ENCODE assay signal across 22 cellular contexts in the genomic region with DNA sequence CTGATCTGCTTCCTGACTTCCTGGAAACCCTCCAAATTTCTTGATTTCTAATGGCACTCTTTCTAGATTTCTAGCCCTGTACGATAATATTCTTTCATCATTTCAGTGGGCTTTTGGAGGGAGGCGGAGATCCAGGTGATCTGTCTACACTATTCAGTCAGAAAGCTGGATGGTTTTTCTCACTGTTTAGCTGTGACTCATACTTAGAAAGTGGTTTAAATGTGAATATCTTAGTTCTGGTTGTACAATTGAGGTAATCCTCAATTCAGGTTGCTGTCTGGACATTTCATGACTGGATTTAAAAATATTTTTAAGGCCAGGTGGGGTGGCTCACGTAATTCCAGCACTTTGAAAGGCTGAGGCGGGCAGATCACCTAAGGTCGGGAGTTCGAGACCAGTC. TPM values are rescaled to one million over a fixed set of nuclear protein-coding genes. Genes with fewer than 3 reads are reported as not detected.
DNase-seq lines count a peak whose midpoint lies in the region; ATAC-seq and TF ChIP-seq lines count a peak whose summit lies in the region.
"Had no signal": no experiment of that assay in that cellular context is flagged by ENCODE, and none has a peak within 500 bp of the region (broad histone marks: within the 10 kb centered on the region; RNA-seq: fewer than 3 reads in every experiment).

No MANE protein-coding gene starts in this region.

- CTCF ChIA-PET in SK-N-SH (lab: Yijun Ruan, JAX), result no interaction called here

- ATAC-seq in activated T-cell treated with anti-CD3 and anti-CD28 coated beads, Interleukin-2, amount 50 U/mL, for 72 hours (replicated peaks in 1 of 2), result peak; percentile 50 to 52
- peak; percentile 82 for ATAC-seq in stimulated activated naive CD8-positive, alpha-beta T cell treated with anti-CD3 and anti-CD28 coated beads, Interleukin-15, amount 100 ng/mL, for 72 hours
- ATAC-seq: HCT116 had no signal

- TF ChIP-seq RAD21 in SK-N-SH (IDR thresholded peaks at IDR 0.05; ENCODE audit: low read length), result no peak

- TF ChIP-seq CTCF in SK-N-SH (IDR thresholded peaks at IDR 0.05), result no peak

- H3K9me3 ChIP-seq in GM23248 (ENCODE audit: low read depth) (no peaks in the 10 kb centered on the region), SK-N-SH (no peaks in the 10 kb centered on the region)

- H3K4me1 ChIP-seq in GM23248 (ENCODE audit: insufficient read depth), result no peaks in the 10 kb centered on the region
- H3K4me1 ChIP-seq in SK-N-SH (ENCODE audit: control insufficient read depth in 1 of 2, insufficient read depth in 2 of 2, low read depth in 1 of 2, low read length in 1 of 2), result no peaks in the 10 kb centered on the region

- POLR2A ChIA-PET in SK-N-SH (lab: Yijun Ruan, JAX), result interaction anchor here (1.1 to 1.4 kb wide), 2 partner anchors 20 to 22 kb away, joined by 3 read pairs; a partner anchor contains a TSS

- H3K9me2 ChIP-seq in GM23248 (ENCODE audit: insufficient read depth) (no peaks in the 10 kb centered on the region), SK-N-SH (no peaks in the 10 kb centered on the region)

- WGBS in GM23248 (ENCODE audit: low coverage in 1 of 2, low lambda C conversion rate in 2 of 2, missing lambda C conversion rate in 2 of 2), 2 experiments, result 92 to 95% methylated on average over 6 of the region's 6 CpGs
- 90% methylated on average over 6 of the region's 6 CpGs for WGBS in SK-N-SH (ENCODE audit: low lambda C conversion rate)

- H3K9me3 Mint-ChIP-seq in activated T-cell treated with anti-CD3 and anti-CD28 coated beads, Interleukin-2, amount 50 U/mL, for 72 hours, result no peaks in the 10 kb centered on the region
- H3K9me3 Mint-ChIP-seq in stimulated activated naive CD8-positive, alpha-beta T cell treated with anti-CD3 and anti-CD28 coated beads, Interleukin-15, amount 100 ng/mL, for 72 hours, result no peaks in the 10 kb centered on the region

- H3K36me3 Mint-ChIP-seq in activated T-cell treated with anti-CD3 and anti-CD28 coated beads, Interleukin-2, amount 50 U/mL, for 72 hours (ENCODE audit: insufficient read depth in 2 of 2), result peaks cover 6 to 46% of the 10 kb centered on the region in 2 donors

- peak overlapping the region; percentile 9 for H3K27ac Mint-ChIP-seq in activated T-cell treated with anti-CD3 and anti-CD28 coated beads, Interleukin-2, amount 50 U/mL, for 72 hours
- no peak overlapping the region for H3K27ac Mint-ChIP-seq in stimulated activated naive CD8-positive, alpha-beta T cell treated with anti-CD3 and anti-CD28 coated beads, Interleukin-15, amount 100 ng/mL, for 72 hours
- H3K27ac Mint-ChIP-seq: B cell had no signal

- H3K79me2 ChIP-seq in GM23248 (ENCODE audit: insufficient read depth) (peaks cover 20% of the 10 kb centered on the region), SK-N-SH (ENCODE audit: insufficient read depth) (peaks cover 4% of the 10 kb centered on the region; the same call in 1 of the 2 replicates)

- in situ Hi-C loops in GM23248 (cut with MboI), result no loop called here

- H3K4me1 Mint-ChIP-seq in activated T-cell treated with anti-CD3 and anti-CD28 coated beads, Interleukin-2, amount 50 U/mL, for 72 hours (ENCODE audit: low read depth), result peaks cover 15% of the 10 kb centered on the region
- H3K4me1 Mint-ChIP-seq in stimulated activated naive CD8-positive, alpha-beta T cell treated with anti-CD3 and anti-CD28 coated beads, Interleukin-15, amount 100 ng/mL, for 72 hours, result peaks cover 20% of the 10 kb centered on the region

- H2AFZ ChIP-seq in GM23248 (no peak overlapping the region), SK-N-SH (ENCODE audit: low read depth) (no peak overlapping the region)
- H2AFZ ChIP-seq: PC-9 had no signal

- no peaks in the 10 kb centered on the region for H3K27me3 ChIP-seq in GM23248 (replicated peaks; ENCODE audit: insufficient read depth)
- H3K27me3 ChIP-seq in SK-N-SH (ENCODE audit: insufficient read depth), result no peaks in the 10 kb centered on the region

- H3K27ac ChIP-seq in GM23248 (no peak overlapping the region), SK-N-SH (ENCODE audit: low read depth in 2 of 2, low read length in 1 of 2) (no peak overlapping the region)
- H3K27ac ChIP-seq: PC-9 had no signal

- no peak for DNase-seq in activated T-cell treated with anti-CD3 and anti-CD28 coated beads, Interleukin-2, amount 50 U/mL, for 72 hours
- DNase-seq in activated T-cell treated with anti-CD3 and anti-CD28 coated beads, Interleukin-2, amount 50 U/mL, for 1 hour, result no peak
- DNase-seq in GM23248, result peak; percentile 5
- DNase-seq in kidney tubule cell (ENCODE audit: low spot score), result peak; percentile 2
- DNase-seq in stimulated activated naive CD8-positive, alpha-beta T cell treated with anti-CD3 and anti-CD28 coated beads, Interleukin-15, amount 100 ng/mL, for 72 hours, result no peak
- no peak for DNase-seq in SK-N-SH
- DNase-seq in head of caudate nucleus, result no peak
- DNase-seq: CD4-positive, CD25-positive, alpha-beta regulatory T cell; DMS79 treated with DMSO at 0.1 percent for 48 hours; GOT3; KBM-7; MM.1S; NCI-H1048; NCI-H1436 treated with DMSO at 0.1 percent for 48 hours; NCI-H1930; NCI-H2227 treated with DMSO at 0.1 percent for 48 hours; NCI-H510A; PC-9; RPMI8226; SHP77 had no signal

- H3K36me3 ChIP-seq in GM23248 (ENCODE audit: low read depth), result peaks cover 27% of the 10 kb centered on the region
- peaks cover 19 to 37% of the 10 kb centered on the region in 2 experiments for H3K36me3 ChIP-seq in SK-N-SH (replicated peaks in 1 of 2; ENCODE audit: control insufficient read depth in 1 of 2, insufficient read depth in 2 of 2, low read length in 1 of 2)

- intact Hi-C loops in head of caudate nucleus (cut with DNase I), result no loop called here

- H3K9ac ChIP-seq in GM23248 (no peak overlapping the region), SK-N-SH (no peak overlapping the region)

- H3F3A ChIP-seq in GM23248 (ENCODE audit: insufficient read depth) (no peaks in the 10 kb centered on the region), SK-N-SH (replicated peaks; ENCODE audit: insufficient read depth) (peaks cover 5% of the 10 kb centered on the region)

- H3K27me3 Mint-ChIP-seq in activated T-cell treated with anti-CD3 and anti-CD28 coated beads, Interleukin-2, amount 50 U/mL, for 72 hours (ENCODE audit: low read depth), result no peaks in the 10 kb centered on the region
- H3K27me3 Mint-ChIP-seq in stimulated activated naive CD8-positive, alpha-beta T cell treated with anti-CD3 and anti-CD28 coated beads, Interleukin-15, amount 100 ng/mL, for 72 hours, result no peaks in the 10 kb centered on the region
- H3K27me3 Mint-ChIP-seq: B cell; CD4-positive, CD25-positive, alpha-beta regulatory T cell had no signal

- H4K20me1 ChIP-seq in GM23248 (ENCODE audit: insufficient read depth), result no peaks in the 10 kb centered on the region
- H4K20me1 ChIP-seq in SK-N-SH (ENCODE audit: insufficient read depth), result no peaks in the 10 kb centered on the region

- H3K4me2 ChIP-seq in GM23248 (ENCODE audit: unreplicated experiment) (no peak overlapping the region), SK-N-SH (no peak overlapping the region)
- H3K4me2 ChIP-seq: PC-9 had no signal

- no peak for TF ChIP-seq EP300 in SK-N-SH (IDR thresholded peaks at IDR 0.05; ENCODE audit: borderline replicate concordance in 1 of 2, low read depth in 1 of 2, low read length in 1 of 2)

- no peak overlapping the region for H3K4me3 Mint-ChIP-seq in activated T-cell treated with anti-CD3 and anti-CD28 coated beads, Interleukin-2, amount 50 U/mL, for 72 hours
- no peak overlapping the region for H3K4me3 Mint-ChIP-seq in stimulated activated naive CD8-positive, alpha-beta T cell treated with anti-CD3 and anti-CD28 coated beads, Interleukin-15, amount 100 ng/mL, for 72 hours
- H3K4me3 Mint-ChIP-seq: B cell; CD4-positive, CD25-positive, alpha-beta regulatory T cell had no signal

- H3K4me3 ChIP-seq in GM23248, result no peak overlapping the region
- H3K4me3 ChIP-seq in SK-N-SH (ENCODE audit: low read depth in 2 of 2, low read length in 1 of 2), result no peak overlapping the region
- H3K4me3 ChIP-seq: PC-9 had no signal

TF ChIP-seq in SK-N-SH, 30 proteins besides CTCF, POLR2A, EP300 and RAD21 (continues in another document):
- TF ChIP-seq, protein P1, sequence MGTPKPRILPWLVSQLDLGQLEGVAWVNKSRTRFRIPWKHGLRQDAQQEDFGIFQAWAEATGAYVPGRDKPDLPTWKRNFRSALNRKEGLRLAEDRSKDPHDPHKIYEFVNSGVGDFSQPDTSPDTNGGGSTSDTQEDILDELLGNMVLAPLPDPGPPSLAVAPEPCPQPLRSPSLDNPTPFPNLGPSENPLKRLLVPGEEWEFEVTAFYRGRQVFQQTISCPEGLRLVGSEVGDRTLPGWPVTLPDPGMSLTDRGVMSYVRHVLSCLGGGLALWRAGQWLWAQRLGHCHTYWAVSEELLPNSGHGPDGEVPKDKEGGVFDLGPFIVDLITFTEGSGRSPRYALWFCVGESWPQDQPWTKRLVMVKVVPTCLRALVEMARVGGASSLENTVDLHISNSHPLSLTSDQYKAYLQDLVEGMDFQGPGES (IDR thresholded peaks at IDR 0.05; ENCODE audit: low read depth, low read length), result no peak

RNA-seq across cellular contexts. Expression of a gene that starts 20.8 kb away (rescaled TPM):
- 10 to 100 TPM; 77.8 to 94.5 TPM for total RNA-seq in activated T-cell treated with anti-CD3 and anti-CD28 coated beads, Interleukin-2, amount 50 U/mL, for 72 hours
- total RNA-seq in GM23248 (2014; rRNA removed; shearing (Covaris generic)), result 30.2 and 36.5 TPM in 2 replicates
- polyA plus RNA-seq in GM23248 (2016; fragmentation: Nextera tagmentation; extraction: Ambion mirVana), result 49.5 and 49.7 TPM in 2 replicates
- polyA plus RNA-seq in SK-N-SH (2012; rRNA removed), result 29.8 and 30.4 TPM in 2 replicates
- 30.0 and 35.7 TPM in 2 replicates for polyA plus RNA-seq in SK-N-SH (2012; cell fraction: cytosol; rRNA removed)
- 24.5 and 29.4 TPM in 2 replicates for polyA plus RNA-seq in SK-N-SH (2012; cell fraction: nucleus; rRNA removed)

RNA-seq across cellular contexts. Expression of a gene that starts 22.5 kb away (rescaled TPM):
- total RNA-seq in activated T-cell treated with anti-CD3 and anti-CD28 coated beads, Interleukin-2, amount 50 U/mL, for 72 hours, result 10 to 100 TPM; 35.2 to 36.6 TPM
- total RNA-seq in GM23248 (2014; rRNA removed; shearing (Covaris generic)), result 19.0 and 21.5 TPM in 2 replicates
- polyA plus RNA-seq in GM23248 (2016; fragmentation: Nextera tagmentation; extraction: Ambion mirVana) (7.4 and 7.6 TPM in 2 replicates), SK-N-SH (2012; rRNA removed) (9.4 and 13.3 TPM in 2 replicates)
- 11.3 and 11.8 TPM in 2 replicates for polyA plus RNA-seq in SK-N-SH (2012; cell fraction: cytosol; rRNA removed)
- 24.0 and 30.5 TPM in 2 replicates for polyA plus RNA-seq in SK-N-SH (2012; cell fraction: nucleus; rRNA removed)

Comparison
In these comparisons a context has a peak if more than half of its experiments do, and no peak if none do; other contexts are left out.
1. DNase-seq: peak in GM23248 (single experiment) and kidney tubule cell (single experiment); none in activated T-cell treated with anti-CD3 and anti-CD28 coated beads, Interleukin-2, amount 50 U/mL, for 72 hours (0 of 2), activated T-cell treated with anti-CD3 and anti-CD28 coated beads, Interleukin-2, amount 50 U/mL, for 1 hour (single experiment), stimulated activated naive CD8-positive, alpha-beta T cell treated with anti-CD3 and anti-CD28 coated beads, Interleukin-15, amount 100 ng/mL, for 72 hours (0 of 2), SK-N-SH (single experiment) and head of caudate nucleus (0 of 42).